1 cellular context compared by ENCODE assay signal in the genomic region with DNA sequence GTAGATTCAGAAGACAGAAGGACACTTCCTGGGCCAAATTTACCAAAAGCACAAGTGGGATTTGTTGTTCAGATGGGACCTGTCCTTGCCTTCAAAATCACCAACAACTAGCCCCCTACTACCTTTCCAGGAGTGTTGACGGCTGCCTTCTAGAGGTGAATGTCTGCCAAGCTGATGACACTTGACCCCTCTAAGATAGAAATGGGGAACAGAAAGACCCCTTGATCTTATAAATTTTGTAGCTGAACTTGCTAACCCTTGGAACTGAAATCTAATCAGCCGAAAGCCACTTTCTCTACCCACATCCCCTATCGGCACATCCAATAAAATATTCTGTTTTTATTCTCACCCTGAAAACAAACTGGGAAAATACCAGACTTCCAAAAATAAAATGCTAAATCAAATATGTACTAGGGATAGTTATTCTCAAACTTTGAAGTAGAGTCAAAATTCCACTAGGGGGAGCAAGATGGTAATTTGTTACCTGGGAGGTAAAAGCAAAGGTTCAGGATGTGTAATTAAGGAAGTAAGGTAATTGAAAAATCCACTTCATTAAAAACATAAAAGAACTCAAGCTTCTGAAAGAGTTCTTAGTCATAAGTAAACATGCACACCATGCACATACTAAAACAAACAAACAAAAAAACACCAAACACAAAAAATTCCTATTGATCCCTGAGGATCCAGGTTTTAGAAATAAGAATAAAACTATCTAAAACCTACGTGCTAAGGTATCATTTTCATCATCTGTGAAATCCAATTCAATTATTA.
A peak's percentile ranks its signal among the peaks of the same experiment; 100 is the strongest.
TF ChIP-seq lines count a peak whose summit lies in the region.

No MANE protein-coding gene starts in this region.

TF ChIP-seq in GM12878, 131 proteins besides CTCF, POLR2A, EP300 and RAD21 (continued from another document):
- TF ChIP-seq, protein P1, sequence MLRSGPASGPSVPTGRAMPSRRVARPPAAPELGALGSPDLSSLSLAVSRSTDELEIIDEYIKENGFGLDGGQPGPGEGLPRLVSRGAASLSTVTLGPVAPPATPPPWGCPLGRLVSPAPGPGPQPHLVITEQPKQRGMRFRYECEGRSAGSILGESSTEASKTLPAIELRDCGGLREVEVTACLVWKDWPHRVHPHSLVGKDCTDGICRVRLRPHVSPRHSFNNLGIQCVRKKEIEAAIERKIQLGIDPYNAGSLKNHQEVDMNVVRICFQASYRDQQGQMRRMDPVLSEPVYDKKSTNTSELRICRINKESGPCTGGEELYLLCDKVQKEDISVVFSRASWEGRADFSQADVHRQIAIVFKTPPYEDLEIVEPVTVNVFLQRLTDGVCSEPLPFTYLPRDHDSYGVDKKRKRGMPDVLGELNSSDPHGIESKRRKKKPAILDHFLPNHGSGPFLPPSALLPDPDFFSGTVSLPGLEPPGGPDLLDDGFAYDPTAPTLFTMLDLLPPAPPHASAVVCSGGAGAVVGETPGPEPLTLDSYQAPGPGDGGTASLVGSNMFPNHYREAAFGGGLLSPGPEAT (IDR thresholded peaks at IDR 0.05; ENCODE audit: low read depth) = peak; percentile 63
- TF ChIP-seq TARDBP (IDR thresholded peaks at IDR 0.05; ENCODE audit: borderline replicate concordance) = no peak
- TF ChIP-seq, protein P2, sequence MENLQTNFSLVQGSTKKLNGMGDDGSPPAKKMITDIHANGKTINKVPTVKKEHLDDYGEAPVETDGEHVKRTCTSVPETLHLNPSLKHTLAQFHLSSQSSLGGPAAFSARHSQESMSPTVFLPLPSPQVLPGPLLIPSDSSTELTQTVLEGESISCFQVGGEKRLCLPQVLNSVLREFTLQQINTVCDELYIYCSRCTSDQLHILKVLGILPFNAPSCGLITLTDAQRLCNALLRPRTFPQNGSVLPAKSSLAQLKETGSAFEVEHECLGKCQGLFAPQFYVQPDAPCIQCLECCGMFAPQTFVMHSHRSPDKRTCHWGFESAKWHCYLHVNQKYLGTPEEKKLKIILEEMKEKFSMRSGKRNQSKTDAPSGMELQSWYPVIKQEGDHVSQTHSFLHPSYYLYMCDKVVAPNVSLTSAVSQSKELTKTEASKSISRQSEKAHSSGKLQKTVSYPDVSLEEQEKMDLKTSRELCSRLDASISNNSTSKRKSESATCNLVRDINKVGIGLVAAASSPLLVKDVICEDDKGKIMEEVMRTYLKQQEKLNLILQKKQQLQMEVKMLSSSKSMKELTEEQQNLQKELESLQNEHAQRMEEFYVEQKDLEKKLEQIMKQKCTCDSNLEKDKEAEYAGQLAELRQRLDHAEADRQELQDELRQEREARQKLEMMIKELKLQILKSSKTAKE (IDR thresholded peaks at IDR 0.05; ENCODE audit: low read depth, poor library complexity, severe bottlenecking) = peak; percentile 38
- peak; percentile 54; the same call in 1 of the 2 replicates for TF ChIP-seq MEF2A (IDR thresholded peaks at IDR 0.05; ENCODE audit: insufficient read depth, low read depth, low read length)
- TF ChIP-seq SPI1 (IDR thresholded peaks at IDR 0.05; ENCODE audit: borderline replicate concordance, insufficient read depth, low read depth, low read length) = peak; percentile 50
- TF ChIP-seq, protein P3, sequence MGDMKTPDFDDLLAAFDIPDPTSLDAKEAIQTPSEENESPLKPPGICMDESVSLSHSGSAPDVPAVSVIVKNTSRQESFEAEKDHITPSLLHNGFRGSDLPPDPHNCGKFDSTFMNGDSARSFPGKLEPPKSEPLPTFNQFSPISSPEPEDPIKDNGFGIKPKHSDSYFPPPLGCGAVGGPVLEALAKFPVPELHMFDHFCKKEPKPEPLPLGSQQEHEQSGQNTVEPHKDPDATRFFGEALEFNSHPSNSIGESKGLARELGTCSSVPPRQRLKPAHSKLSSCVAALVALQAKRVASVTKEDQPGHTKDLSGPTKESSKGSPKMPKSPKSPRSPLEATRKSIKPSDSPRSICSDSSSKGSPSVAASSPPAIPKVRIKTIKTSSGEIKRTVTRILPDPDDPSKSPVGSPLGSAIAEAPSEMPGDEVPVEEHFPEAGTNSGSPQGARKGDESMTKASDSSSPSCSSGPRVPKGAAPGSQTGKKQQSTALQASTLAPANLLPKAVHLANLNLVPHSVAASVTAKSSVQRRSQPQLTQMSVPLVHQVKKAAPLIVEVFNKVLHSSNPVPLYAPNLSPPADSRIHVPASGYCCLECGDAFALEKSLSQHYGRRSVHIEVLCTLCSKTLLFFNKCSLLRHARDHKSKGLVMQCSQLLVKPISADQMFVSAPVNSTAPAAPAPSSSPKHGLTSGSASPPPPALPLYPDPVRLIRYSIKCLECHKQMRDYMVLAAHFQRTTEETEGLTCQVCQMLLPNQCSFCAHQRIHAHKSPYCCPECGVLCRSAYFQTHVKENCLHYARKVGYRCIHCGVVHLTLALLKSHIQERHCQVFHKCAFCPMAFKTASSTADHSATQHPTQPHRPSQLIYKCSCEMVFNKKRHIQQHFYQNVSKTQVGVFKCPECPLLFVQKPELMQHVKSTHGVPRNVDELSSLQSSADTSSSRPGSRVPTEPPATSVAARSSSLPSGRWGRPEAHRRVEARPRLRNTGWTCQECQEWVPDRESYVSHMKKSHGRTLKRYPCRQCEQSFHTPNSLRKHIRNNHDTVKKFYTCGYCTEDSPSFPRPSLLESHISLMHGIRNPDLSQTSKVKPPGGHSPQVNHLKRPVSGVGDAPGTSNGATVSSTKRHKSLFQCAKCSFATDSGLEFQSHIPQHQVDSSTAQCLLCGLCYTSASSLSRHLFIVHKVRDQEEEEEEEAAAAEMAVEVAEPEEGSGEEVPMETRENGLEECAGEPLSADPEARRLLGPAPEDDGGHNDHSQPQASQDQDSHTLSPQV (IDR thresholded peaks at IDR 0.05) = peak; percentile 82
